ENCODE assay signal across 32 cellular contexts in genomic region chr12:20044304-20044703, GRCh38.
"Had no signal": no experiment of that assay in that cellular context is flagged by ENCODE, and none has a peak within 500 bp of the region (broad histone marks: within the 10 kb centered on the region; RNA-seq: fewer than 3 reads in every experiment).

No MANE protein-coding gene starts in this region.

- H3K4me1 ChIP-seq: breast epithelium, esophagus squamous epithelium, suprapubic skin, upper lobe of right lung had no signal

- H3K36me3 ChIP-seq: breast epithelium, esophagus squamous epithelium, gastroesophageal sphincter, neutrophil, suprapubic skin, tibial artery, upper lobe of right lung, WERI-Rb-1 had no signal

- ATAC-seq: activated CD4-positive, CD25-positive, alpha-beta regulatory T cell treated with anti-CD3 and anti-CD28 coated beads, Interleukin-2, amount 50 U/mL, for 24 hours; left lobe of liver; mucosa of descending colon; natural killer cell treated with Interleukin-12 subunit alpha and Interleukin-12 subunit beta and Interleukin-15 and Interleukin-18, amount 100 ng/mL, for 72 hours; stimulated activated memory B cell treated with anti-CD40 and anti-IgM and Interleukin-4, amounts not matched to agents 10 μg/mL and 1 μg/mL and 100 μg/mL, for 72 hours; stimulated activated naive CD8-positive, alpha-beta T cell treated with anti-CD3 and anti-CD28 coated beads, Interleukin-15, amount 100 ng/mL, for 72 hours had no signal

- DNase-seq: activated CD4-positive, alpha-beta memory T cell treated with anti-CD3 and anti-CD28 coated beads for 36 hours; activated CD4-positive, alpha-beta T cell treated with anti-CD3 and anti-CD28 coated beads for 48 hours; activated CD8-positive, alpha-beta memory T cell treated with anti-CD3 and anti-CD28 coated beads, Interleukin-2, amount 50 U/mL, for 4 hours; activated effector memory CD4-positive, alpha-beta T cell treated with anti-CD3 and anti-CD28 coated beads, Interleukin-2, amount 50 U/mL, for 16 hours; activated naive CD4-positive, alpha-beta T cell treated with anti-CD3 and anti-CD28 coated beads for 36 hours; activated naive CD8-positive, alpha-beta T cell treated with anti-CD3 and anti-CD28 coated beads for 36 hours; activated T-cell treated with anti-CD3 and anti-CD28 coated beads, Interleukin-2, amount 50 U/mL, for 1 hour; esophagus squamous epithelium; hypothalamus; immature natural killer cell; mesendoderm; mucosa of descending colon; stimulated activated CD4-positive, alpha-beta T cell treated with anti-CD3 and anti-CD28 coated beads, Interleukin-1b, Interleukin-23, amount 100 ng/mL, for 48 hours; stimulated activated CD4-positive, alpha-beta T cell treated with anti-CD3 and anti-CD28 coated beads, Interleukin-4, amount 100 ng/mL, for 4 hours; stimulated activated CD8-positive, alpha-beta memory T cell treated with anti-CD3 and anti-CD28 coated beads, Interleukin-4, amount 100 ng/mL, for 48 hours; stimulated activated naive CD8-positive, alpha-beta T cell treated with anti-CD3 and anti-CD28 coated beads, Interleukin-15, amount 100 ng/mL, for 72 hours; SW 1271; T-helper 9 cell; tibial artery; upper lobe of right lung; WERI-Rb-1 had no signal

- H3K27me3 ChIP-seq: breast epithelium, esophagus squamous epithelium, gastroesophageal sphincter, neutrophil, suprapubic skin, tibial artery, upper lobe of right lung had no signal

- H3K9me3 ChIP-seq: breast epithelium, esophagus squamous epithelium, gastroesophageal sphincter, mucosa of descending colon, neutrophil, suprapubic skin, tibial artery, upper lobe of right lung had no signal

- H3K27ac ChIP-seq: breast epithelium, epithelial cell of prostate, neutrophil, suprapubic skin, upper lobe of right lung, WERI-Rb-1 had no signal

- H3K4me3 ChIP-seq: breast epithelium, esophagus squamous epithelium, gastroesophageal sphincter, lung, mucosa of descending colon, smooth muscle cell, suprapubic skin, tibial artery, upper lobe of right lung had no signal
